15 cellular contexts compared by ENCODE assay signal in genomic region chr12:50662121-50662480, GRCh38.
DNase-seq lines count a peak whose midpoint lies in the region; ATAC-seq and TF ChIP-seq lines count a peak whose summit lies in the region.
"Had no signal": no experiment of that assay in that cellular context is flagged by ENCODE, and none has a peak within 500 bp of the region (broad histone marks: within the 10 kb centered on the region; RNA-seq: fewer than 3 reads in every experiment).

No MANE protein-coding gene starts in this region.

- no peak overlapping the region for H3K27ac ChIP-seq in Panc1 (ENCODE audit: low read length)
- H3K27ac ChIP-seq in rectal smooth muscle tissue (ENCODE audit: low read depth, low read length), result peak overlapping the region; percentile 1
- H3K27ac ChIP-seq: GM23248, RWPE1 had no signal

- H3K27me3 ChIP-seq in Panc1 (ENCODE audit: control insufficient read depth, insufficient read depth, low read length) (no peaks in the 10 kb centered on the region), rectal smooth muscle tissue (ENCODE audit: control insufficient read depth, insufficient read depth, low read length) (no peaks in the 10 kb centered on the region)

- CTCF ChIA-PET in Panc1 (lab: Charles Lee), result no interaction called here
- CTCF ChIA-PET in activated CD4-positive, alpha-beta memory T cell treated with anti-CD3 and anti-CD28 coated beads, Interleukin-2, amount 10 ng/mL, durations not matched to agents 7 days and 5 days (lab: Charles Lee), result no interaction called here

- ATAC-seq in Panc1 (no peak), HG03378 (IDR thresholded peaks at IDR 0.05; ENCODE audit: unreplicated experiment) (no peak)

- H3K4me3 ChIP-seq in Panc1 (ENCODE audit: low read depth in 2 of 2, low read length in 2 of 2) (no peak overlapping the region), fibroblast of pulmonary artery (replicated peaks; ENCODE audit: low read depth, low read length) (no peak overlapping the region), rectal smooth muscle tissue (ENCODE audit: low read length) (no peak overlapping the region)
- H3K4me3 ChIP-seq: GM23248 had no signal

- H3K27me3 Mint-ChIP-seq in activated CD4-positive, alpha-beta memory T cell treated with anti-CD3 and anti-CD28 coated beads, Interleukin-2, amount 10 ng/mL, durations not matched to agents 7 days and 5 days, result no peaks in the 10 kb centered on the region

- H3K4me3 Mint-ChIP-seq in activated CD4-positive, alpha-beta memory T cell treated with anti-CD3 and anti-CD28 coated beads, Interleukin-2, amount 10 ng/mL, durations not matched to agents 7 days and 5 days, result no peak overlapping the region
- H3K4me3 Mint-ChIP-seq: CD14-positive monocyte had no signal

- H3K36me3 Mint-ChIP-seq in activated CD4-positive, alpha-beta memory T cell treated with anti-CD3 and anti-CD28 coated beads, Interleukin-2, amount 10 ng/mL, durations not matched to agents 7 days and 5 days (ENCODE audit: low read depth), result peaks cover 7% of the 10 kb centered on the region

- TSS peak; percentile 21 for BruUV-seq in Panc1 (replicated peaks; lab: Mats Ljungman, UMichigan)

- H3K4me1 ChIP-seq in Panc1 (ENCODE audit: control insufficient read depth, insufficient read depth, low read length) (no peaks in the 10 kb centered on the region; the same call in 1 of the 2 replicates), rectal smooth muscle tissue (ENCODE audit: control insufficient read depth, insufficient read depth, low read length) (no peaks in the 10 kb centered on the region)

- H3K36me3 ChIP-seq in Panc1 (ENCODE audit: control insufficient read depth, insufficient read depth, low read length), result no peaks in the 10 kb centered on the region
- H3K36me3 ChIP-seq in rectal smooth muscle tissue (ENCODE audit: control insufficient read depth, insufficient read depth, low read length), result no peaks in the 10 kb centered on the region

- no peaks in the 10 kb centered on the region for H3K9me3 ChIP-seq in Panc1 (ENCODE audit: control insufficient read depth, insufficient read depth, low read depth, low read length)

- H3K9me3 Mint-ChIP-seq in activated CD4-positive, alpha-beta memory T cell treated with anti-CD3 and anti-CD28 coated beads, Interleukin-2, amount 10 ng/mL, durations not matched to agents 7 days and 5 days, result no peaks in the 10 kb centered on the region
- H3K9me3 Mint-ChIP-seq: CD14-positive monocyte had no signal

- TF ChIP-seq CTCF in Panc1 (IDR thresholded peaks at IDR 0.05) (no peak), fibroblast of pulmonary artery (IDR thresholded peaks at IDR 0.05; ENCODE audit: low read length, missing control alignments) (no peak)

- no peak overlapping the region for H3K27ac Mint-ChIP-seq in activated CD4-positive, alpha-beta memory T cell treated with anti-CD3 and anti-CD28 coated beads, Interleukin-2, amount 10 ng/mL, durations not matched to agents 7 days and 5 days

- intact Hi-C loops in Panc1 (cut with micrococcal nuclease; ENCODE audit: unreplicated experiment), result no loop called here

- POLR2A ChIA-PET in Panc1 (lab: Charles Lee), result no interaction called here
- POLR2A ChIA-PET in activated CD4-positive, alpha-beta memory T cell treated with anti-CD3 and anti-CD28 coated beads, Interleukin-2, amount 10 ng/mL, durations not matched to agents 7 days and 5 days (lab: Charles Lee), result no interaction called here

- DNase-seq in Panc1 (ENCODE audit: low read depth, low spot score), result no peak
- peak; percentile 31 for DNase-seq in amniotic epithelial cell (ENCODE audit: low read depth)
- DNase-seq in fibroblast of pulmonary artery (ENCODE audit: low read depth), result peak; percentile 42
- DNase-seq in GF-D8 (lab: John Stamatoyannopoulos, UW), result no peak
- DNase-seq in NCI-H2171 treated with DMSO at 0.1 percent for 48 hours (lab: John Stamatoyannopoulos, UW), result no peak
- no peak for DNase-seq in activated CD4-positive, alpha-beta memory T cell treated with anti-CD3 and anti-CD28 coated beads, Interleukin-2, amount 10 ng/mL, durations not matched to agents 7 days and 5 days
- DNase-seq: GM23248, HCEC 1CT, NCI-H187, NCI-H446, OCI-M1 had no signal

- no peaks in the 10 kb centered on the region for H3K4me1 Mint-ChIP-seq in activated CD4-positive, alpha-beta memory T cell treated with anti-CD3 and anti-CD28 coated beads, Interleukin-2, amount 10 ng/mL, durations not matched to agents 7 days and 5 days

- in situ Hi-C loops in Panc1 (cut with HindIII; ENCODE audit: low pct_unique_long_range_greater_than_20kb, low sequenced_read_pairs), result no loop called here

- no peak overlapping the region for H3K9ac ChIP-seq in rectal smooth muscle tissue (ENCODE audit: low read length)
- H3K9ac ChIP-seq: GM23248 had no signal

Comparison
In these comparisons a context has a peak if more than half of its experiments do, and no peak if none do; other contexts are left out.
1. DNase-seq: peak in amniotic epithelial cell (single experiment) and fibroblast of pulmonary artery (single experiment); none in Panc1 (single experiment), GF-D8 (single experiment), NCI-H2171 treated with DMSO at 0.1 percent for 48 hours (single experiment) and activated CD4-positive, alpha-beta memory T cell treated with anti-CD3 and anti-CD28 coated beads, Interleukin-2, amount 10 ng/mL, durations not matched to agents 7 days and 5 days (single experiment).